ENCODE assay signal across 8 cellular contexts in the genomic region with DNA sequence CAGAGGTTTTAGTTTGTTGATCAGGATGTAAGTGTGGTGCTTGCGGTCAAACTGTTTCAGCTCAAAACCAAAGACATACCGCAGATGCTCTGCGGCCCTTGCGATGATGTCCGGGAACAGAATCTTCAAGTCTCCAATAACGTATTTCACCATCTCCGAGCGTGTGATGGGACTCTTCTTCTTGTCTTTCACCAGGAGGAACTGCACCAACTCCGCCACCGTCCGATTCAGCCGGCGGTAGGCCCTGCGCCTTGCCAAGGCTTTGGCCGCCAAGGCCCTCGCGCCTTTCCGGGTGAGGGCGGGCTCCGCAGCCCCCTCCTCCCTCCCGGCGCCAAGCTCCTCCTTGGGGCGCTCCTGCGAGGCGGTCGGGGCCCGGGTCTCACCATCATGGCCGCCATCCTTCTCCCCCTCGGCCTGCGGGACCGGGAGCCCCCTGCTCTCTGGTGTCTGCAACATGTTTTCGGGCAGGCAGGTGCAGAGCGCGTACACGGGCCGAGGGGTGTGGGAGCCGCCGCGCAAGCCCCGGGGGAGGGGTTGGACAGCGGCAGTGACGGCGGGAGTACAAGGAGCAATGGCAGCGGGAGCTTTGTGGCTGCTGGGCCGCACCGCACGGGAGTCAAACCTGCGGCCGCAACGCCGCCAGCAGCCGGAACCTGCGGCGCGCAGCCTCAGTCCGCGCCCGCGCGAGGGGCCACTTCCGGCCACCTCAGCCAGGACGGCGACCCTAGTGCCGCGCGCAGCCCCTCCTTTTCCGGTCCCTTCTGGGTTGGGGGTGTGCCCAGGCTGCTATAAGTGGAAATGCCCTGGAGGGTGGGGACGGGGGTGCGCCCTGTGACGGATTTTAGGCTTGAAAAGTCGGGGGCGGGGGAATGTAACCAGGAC. TPM values are rescaled to one million over a fixed set of nuclear protein-coding genes. Genes with fewer than 3 reads are reported as not detected.
DNase-seq lines count a peak whose midpoint lies in the region; ATAC-seq and TF ChIP-seq lines count a peak whose summit lies in the region.

A gene with protein sequence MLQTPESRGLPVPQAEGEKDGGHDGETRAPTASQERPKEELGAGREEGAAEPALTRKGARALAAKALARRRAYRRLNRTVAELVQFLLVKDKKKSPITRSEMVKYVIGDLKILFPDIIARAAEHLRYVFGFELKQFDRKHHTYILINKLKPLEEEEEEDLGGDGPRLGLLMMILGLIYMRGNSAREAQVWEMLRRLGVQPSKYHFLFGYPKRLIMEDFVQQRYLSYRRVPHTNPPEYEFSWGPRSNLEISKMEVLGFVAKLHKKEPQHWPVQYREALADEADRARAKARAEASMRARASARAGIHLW (minus strand): TSS at position 699 of the 882 bp plus-strand sequence. CDS start 243 bp downstream, at position 456.

- peak within 1 kb of the TSS; percentile 97 for H3K27ac Mint-ChIP-seq in activated CD4-positive, alpha-beta T cell treated with anti-CD3 and anti-CD28 coated beads for 36 hours

- TF ChIP-seq CTCF in colonic mucosa (IDR thresholded peaks at IDR 0.05) = no peak

- H3K36me3 Mint-ChIP-seq in activated CD4-positive, alpha-beta T cell treated with anti-CD3 and anti-CD28 coated beads for 36 hours (ENCODE audit: low read depth) = peaks cover 21% of the 10 kb centered on the region

- H3K27me3 ChIP-seq in colonic mucosa = no peaks in the 10 kb centered on the region

- CTCF ChIA-PET in activated CD4-positive, alpha-beta T cell treated with anti-CD3 and anti-CD28 coated beads for 36 hours (lab: Charles Lee) = interaction anchor here (0.6 to 0.7 kb wide), 3 partner anchors 53 to 121 kb away, joined by 3 to 4 read pairs (median 3); no protein-coding TSS in a partner anchor

- H3K36me3 ChIP-seq in colonic mucosa = no peaks in the 10 kb centered on the region

- peak within 1 kb of the TSS; percentile 79 for H3K27ac ChIP-seq in colonic mucosa

- no peaks in the 10 kb centered on the region for H3K9me3 Mint-ChIP-seq in activated CD4-positive, alpha-beta T cell treated with anti-CD3 and anti-CD28 coated beads for 36 hours (ENCODE audit: low read depth)

- peak within 1 kb of the TSS; percentile 79 to 89 for H3K9ac ChIP-seq in colonic mucosa (ENCODE audit: low read depth in 2 of 2, low read length in 2 of 2)

- peaks cover 32% of the 10 kb centered on the region for H3K4me1 Mint-ChIP-seq in activated CD4-positive, alpha-beta T cell treated with anti-CD3 and anti-CD28 coated beads for 36 hours

- H3K4me3 ChIP-seq in colonic mucosa = peak within 1 kb of the TSS; percentile 77

- H3K27me3 Mint-ChIP-seq in activated CD4-positive, alpha-beta T cell treated with anti-CD3 and anti-CD28 coated beads for 36 hours = peaks cover 2% of the 10 kb centered on the region

- H3K4me3 Mint-ChIP-seq in activated CD4-positive, alpha-beta T cell treated with anti-CD3 and anti-CD28 coated beads for 36 hours = peak within 1 kb of the TSS; percentile 80

- H3K4me1 ChIP-seq in colonic mucosa = peaks cover 14% of the 10 kb centered on the region

- no peaks in the 10 kb centered on the region for H3K9me3 ChIP-seq in colonic mucosa

- intact Hi-C loops in activated CD4-positive, alpha-beta T cell treated with anti-CD3 and anti-CD28 coated beads for 36 hours (cut with DNase I, micrococcal nuclease) = loop anchor here (1.0 kb wide), 4 partner anchors 74 to 412 kb away; a partner anchor contains a TSS
- intact Hi-C loops in colonic mucosa (cut with DNase I) = loop anchor here (5.0 kb wide), 1 partner anchor 144 kb away; no protein-coding TSS in a partner anchor

- DNase-seq in Ammon's horn (ENCODE audit: low spot score) (peak; percentile 77), GM19240 (ENCODE audit: insufficient read length, low spot score) (peak; percentile 78), NCI-H524 (lab: John Stamatoyannopoulos, UW) (peak; percentile 86 to 93), colonic mucosa (peak; percentile 87), kidney tubule cell (ENCODE audit: low spot score) (peak; percentile 86)
- DNase-seq in activated CD4-positive, alpha-beta T cell treated with anti-CD3 and anti-CD28 coated beads for 36 hours = peak; percentile 85
- peak; percentile 45 to 78 (median 58) for DNase-seq in stimulated activated CD4-positive, alpha-beta T cell treated with anti-CD3 and anti-CD28 coated beads, Interleukin-1b, Interleukin-23, amount 100 ng/mL, for 24 hours (ENCODE audit: low read depth in 4 of 4, low spot score in 1 of 4)

- POLR2A ChIA-PET in activated CD4-positive, alpha-beta T cell treated with anti-CD3 and anti-CD28 coated beads for 36 hours (lab: Charles Lee) = interaction anchor here (0.8 to 1.2 kb wide), 2 partner anchors 33 to 151 kb away, joined by 3 read pairs; no protein-coding TSS in a partner anchor

- ATAC-seq in HG03442 (IDR thresholded peaks at IDR 0.05; ENCODE audit: unreplicated experiment) = peak; percentile 69
- peak; percentile 87 for ATAC-seq in activated CD4-positive, alpha-beta T cell treated with anti-CD3 and anti-CD28 coated beads for 36 hours

RNA-seq across cellular contexts. Expression of the gene that starts here (rescaled TPM):
- total RNA-seq in activated CD4-positive, alpha-beta T cell treated with anti-CD3 and anti-CD28 coated beads for 36 hours = 10 to 100 TPM; 13.6 to 14.3 TPM
- total RNA-seq in colonic mucosa = 10 to 100 TPM; 28.3 to 42.6 TPM

Comparison
In these comparisons a context has a peak if more than half of its experiments do, and no peak if none do; other contexts are left out.
1. Peak in every context shown above with its lines: DNase-seq, ATAC-seq, H3K4me3 ChIP-seq and H3K27ac ChIP-seq.